30 cellular contexts compared by ENCODE assay signal in the genomic region with DNA sequence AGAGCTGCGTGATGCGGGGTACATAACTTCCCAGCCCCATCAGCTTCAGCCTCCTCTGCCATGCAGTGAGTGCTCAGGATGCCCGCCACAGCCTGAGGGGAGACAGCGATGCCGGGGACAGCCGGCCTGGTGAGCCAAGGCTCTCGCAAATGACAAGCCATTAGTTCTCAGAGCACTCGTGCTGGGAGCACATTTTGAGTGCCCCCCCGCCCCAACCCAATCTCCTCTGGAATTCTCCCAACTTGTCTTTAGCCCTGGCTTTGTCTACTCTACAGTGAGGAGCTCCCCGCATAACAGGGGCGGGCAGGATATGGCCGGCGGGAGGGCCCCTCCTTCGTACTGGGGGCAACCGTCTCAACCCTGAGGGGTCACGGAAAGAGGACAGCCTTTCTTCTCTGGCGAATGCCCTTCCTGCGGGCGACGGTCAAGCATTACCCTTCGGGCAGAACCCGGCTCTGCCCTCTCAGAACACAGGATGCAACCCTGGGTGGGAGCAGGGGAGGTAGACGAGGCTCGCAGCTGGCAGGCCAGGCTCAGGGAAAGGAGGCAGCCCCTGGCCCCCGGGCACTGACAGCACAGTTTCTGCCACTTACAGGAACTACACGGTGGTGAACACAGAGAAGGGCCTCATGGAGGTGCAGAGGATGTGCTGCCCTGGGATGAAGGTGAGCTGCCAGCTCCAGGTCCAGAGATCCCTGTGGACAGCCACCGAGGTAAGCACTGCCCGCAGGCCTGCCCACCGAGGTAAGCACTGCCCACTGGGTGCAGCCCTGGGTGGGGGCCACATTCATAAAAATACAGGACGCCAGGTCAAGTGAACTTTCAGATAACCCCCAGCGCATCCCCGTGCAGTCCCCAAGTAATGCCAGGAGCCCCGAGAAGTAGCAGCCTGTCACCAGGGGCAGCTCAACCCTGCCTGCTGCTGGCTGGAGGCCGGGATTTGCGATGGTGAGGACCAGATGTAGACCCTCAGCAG.
DNase-seq lines count a peak whose midpoint lies in the region; ATAC-seq, FAIRE-seq and TF ChIP-seq lines count a peak whose summit lies in the region.
"Had no signal": no experiment of that assay in that cellular context is flagged by ENCODE, and none has a peak within 500 bp of the region (broad histone marks: within the 10 kb centered on the region; RNA-seq: fewer than 3 reads in every experiment).

No MANE protein-coding gene starts in this region.

- H3K4me1 ChIP-seq in OCI-LY7 (ENCODE audit: insufficient read depth, low read length, poor library complexity, severe bottlenecking) (peaks cover 30% of the 10 kb centered on the region), kidney (ENCODE audit: control insufficient read depth in 1 of 2, insufficient read depth in 1 of 2, low read depth in 1 of 2, low read length in 2 of 2) (no peaks in the 10 kb centered on the region), spleen (peaks cover 0 to 33% (median 9%) of the 10 kb centered on the region in 6 donors)
- H3K4me1 ChIP-seq: esophagus squamous epithelium, foreskin keratinocyte, HAP-1, Peyer's patch, thyroid gland had no signal

- H3K4me3 ChIP-seq in H7 (ENCODE audit: insufficient read depth, low read depth, low read length) (no peak overlapping the region), OCI-LY7 (ENCODE audit: low read depth, low read length, poor library complexity, severe bottlenecking) (no peak overlapping the region), kidney (ENCODE audit: low read length in 2 of 2) (no peak overlapping the region), spleen (no peak overlapping the region)
- H3K4me3 ChIP-seq: esophagus squamous epithelium, HAP-1, Peyer's patch, thyroid gland had no signal

- DNase-seq in H7 = peak; percentile 69
- no peak for DNase-seq in OCI-LY7 (ENCODE audit: low spot score)
- DNase-seq in kidney = peak; percentile 69
- peak; percentile 62 for DNase-seq in spleen
- DNase-seq in effector CD4-positive, alpha-beta T cell = no peak
- DNase-seq in sciatic nerve (ENCODE audit: low spot score) = no peak
- DNase-seq in stimulated activated CD4-positive, alpha-beta T cell treated with anti-CD3 and anti-CD28 coated beads, Interleukin-12 subunit alpha, Interleukin-12 subunit beta, amount 100 ng/mL, for 4 hours = no peak
- DNase-seq: ACHN; activated CD4-positive, alpha-beta T cell treated with anti-CD3 and anti-CD28 coated beads for 4 hours; activated naive CD4-positive, alpha-beta T cell; activated T-cell treated with anti-CD3 and anti-CD28 coated beads, Interleukin-2, amount 50 U/mL, for 48 hours; caudate nucleus; dermis blood vessel endothelial cell; DMS153; esophagus squamous epithelium; foreskin keratinocyte; Kasumi-1; naive thymus-derived CD4-positive, alpha-beta T cell; NCI-H1436; NCI-H2081 treated with DMSO at 0.1 percent for 48 hours; nucleus accumbens; stimulated activated naive CD4-positive, alpha-beta T cell treated with Interleukin-2 at 50 U/mL for 16 hours; SW 1271; thyroid gland had no signal

- 0 out of 2 replicates have a peak overlapping the region, but pooled peaks have one; percentile 82 for H3K4me2 ChIP-seq in OCI-LY7 (ENCODE audit: low read length)

- intact Hi-C loops in OCI-LY7 (cut with micrococcal nuclease; ENCODE audit: unreplicated experiment) (no loop called here), kidney (cut with DNase I) (no loop called here), spleen (cut with DNase I; ENCODE audit: low total_unique reads) (no loop called here), sciatic nerve (cut with DNase I) (no loop called here)

- H4K20me1 ChIP-seq in OCI-LY7 (ENCODE audit: insufficient read depth, low read length) = no peaks in the 10 kb centered on the region; the same call in 1 of the 2 replicates

- TF ChIP-seq POLR2A in spleen (IDR thresholded peaks at IDR 0.05) = no peak

- H3K27ac ChIP-seq in OCI-LY7 (ENCODE audit: low read depth, low read length, poor library complexity, severe bottlenecking) (peak overlapping the region; percentile 88), kidney (ENCODE audit: low read depth in 2 of 2, low read length in 2 of 2) (no peak overlapping the region), spleen (peak overlapping the region in 2 of 8 donors; percentile 5 to 72)
- H3K27ac ChIP-seq: esophagus squamous epithelium, foreskin keratinocyte, thyroid gland had no signal

- H3K79me2 ChIP-seq in OCI-LY7 (ENCODE audit: insufficient read depth, low read depth, low read length) = no peaks in the 10 kb centered on the region

- POLR2A ChIA-PET in OCI-LY7 (lab: Charles Lee) = interaction anchor here (0.6 to 0.7 kb wide), 2 partner anchors 27 to 83 kb away, joined by 3 to 6 read pairs; no protein-coding TSS in a partner anchor

- H3K27me3 ChIP-seq in H7 (ENCODE audit: control insufficient read depth, insufficient read depth, low read length) (no peaks in the 10 kb centered on the region), spleen (replicated peaks in 1 of 7) (no peaks in the 10 kb centered on the region)
- H3K27me3 ChIP-seq: esophagus squamous epithelium, foreskin keratinocyte, Peyer's patch, thyroid gland had no signal

- TF ChIP-seq CTCF in OCI-LY7 (conservative IDR thresholded peaks at IDR 0.05; ENCODE audit: low read length) (no peak), kidney (IDR thresholded peaks at IDR 0.05; ENCODE audit: borderline replicate concordance, extremely low read depth, insufficient read depth) (no peak), spleen (IDR thresholded peaks at IDR 0.05 in 8 of 11, conservative IDR thresholded peaks at IDR 0.05 in 3 of 11) (no peak)

- no TSS peak for BruUV-seq in OCI-LY7 (replicated peaks; lab: Mats Ljungman, UMichigan)

- no peak for ATAC-seq in sciatic nerve
- ATAC-seq in GM18858 (IDR thresholded peaks at IDR 0.05; ENCODE audit: unreplicated experiment) = no peak
- ATAC-seq: foreskin keratinocyte; HepG2; naive thymus-derived CD4-positive, alpha-beta T cell had no signal

- CTCF ChIA-PET in OCI-LY7 (lab: Charles Lee; ENCODE audit: unreplicated experiment) = no interaction called here

- no peak overlapping the region for H3K9ac ChIP-seq in kidney (ENCODE audit: low read length in 2 of 2)

- WGBS in spleen, 5 donors = 73 to 90% (median 80%) methylated on average over 26 to 35 of the region's 35 CpGs

- H3K36me3 ChIP-seq in H7 (replicated peaks; ENCODE audit: control insufficient read depth, insufficient read depth, low read length) = no peaks in the 10 kb centered on the region
- peaks cover 100% of the 10 kb centered on the region for H3K36me3 ChIP-seq in OCI-LY7 (ENCODE audit: insufficient read depth, low read length)
- no peaks in the 10 kb centered on the region for H3K36me3 ChIP-seq in kidney (ENCODE audit: control insufficient read depth in 1 of 2, insufficient read depth in 2 of 2, low read length in 2 of 2)
- peaks cover 0 to 100% (median 64%) of the 10 kb centered on the region in 6 donors for H3K36me3 ChIP-seq in spleen

- no peak overlapping the region for H2AFZ ChIP-seq in OCI-LY7 (ENCODE audit: low read length)

- FAIRE-seq in kidney (lab: Jason Lieb, UNC) = no peak
- FAIRE-seq: GM12892, HepG2, keratinocyte had no signal

- no peaks in the 10 kb centered on the region for H3K9me3 ChIP-seq in OCI-LY7 (ENCODE audit: low read length)
- no peaks in the 10 kb centered on the region for H3K9me3 ChIP-seq in kidney (ENCODE audit: control insufficient read depth in 1 of 2, low read length in 2 of 2)
- no peaks in the 10 kb centered on the region for H3K9me3 ChIP-seq in spleen
- H3K9me3 ChIP-seq: esophagus squamous epithelium, HAP-1, Peyer's patch, thyroid gland had no signal

- no peaks in the 10 kb centered on the region for H3K9me2 ChIP-seq in OCI-LY7 (ENCODE audit: insufficient read depth, low read length)

Comparison
In these comparisons a context has a peak if more than half of its experiments do, and no peak if none do; other contexts are left out.
1. DNase-seq: peak in H7 (single experiment), kidney (single experiment) and spleen (single experiment); none in OCI-LY7 (single experiment), effector CD4-positive, alpha-beta T cell (single experiment), sciatic nerve (single experiment) and stimulated activated CD4-positive, alpha-beta T cell treated with anti-CD3 and anti-CD28 coated beads, Interleukin-12 subunit alpha, Interleukin-12 subunit beta, amount 100 ng/mL, for 4 hours (single experiment).